ENCODE assay signal across 15 cellular contexts in the genomic region with DNA sequence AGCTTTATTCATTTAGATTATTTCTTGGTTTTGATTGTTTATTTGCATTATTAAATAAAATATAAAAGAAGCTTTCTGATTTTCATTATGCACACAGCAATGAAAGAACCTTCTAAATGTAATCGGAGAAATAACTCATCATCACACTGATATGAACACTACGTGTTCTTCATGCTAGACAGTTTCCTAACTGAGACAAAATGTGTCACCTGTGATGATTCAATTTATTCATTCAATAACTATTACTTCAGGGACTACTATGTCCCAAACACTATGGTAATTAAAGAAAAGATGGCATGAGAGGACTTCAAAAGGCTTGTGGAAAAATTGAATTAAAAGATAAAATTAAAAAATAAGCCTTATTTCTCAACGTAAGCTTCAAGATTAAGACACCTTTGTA.
DNase-seq lines count a peak whose midpoint lies in the region; ATAC-seq lines count a peak whose summit lies in the region.
"Had no signal": no experiment of that assay in that cellular context is flagged by ENCODE, and none has a peak within 500 bp of the region (broad histone marks: within the 10 kb centered on the region; RNA-seq: fewer than 3 reads in every experiment).

No MANE protein-coding gene starts in this region.

- CTCF ChIA-PET in activated CD4-positive, alpha-beta T cell treated with anti-CD3 and anti-CD28 coated beads for 36 hours (lab: Charles Lee), result interaction anchor here (1.2 to 1.3 kb wide), 2 partner anchors 76 to 88 kb away, joined by 3 to 4 read pairs; no protein-coding TSS in a partner anchor

- no peak for DNase-seq in activated CD4-positive, alpha-beta T cell treated with anti-CD3 and anti-CD28 coated beads for 36 hours
- DNase-seq in activated CD4-positive, alpha-beta T cell treated with anti-CD3 and anti-CD28 coated beads for 1 hour, result no peak
- no peak for DNase-seq in activated T-cell treated with anti-CD3 and anti-CD28 coated beads, Interleukin-2, amount 50 U/mL, for 72 hours
- DNase-seq in activated T-cell treated with anti-CD3 and anti-CD28 coated beads, Interleukin-2, amount 50 U/mL, for 1 hour, result no peak
- no peak for DNase-seq in stimulated activated naive CD8-positive, alpha-beta T cell treated with anti-CD3 and anti-CD28 coated beads, Interleukin-15, Interleukin-2, amounts not matched to agents 100 U/mL and 50 U/mL, for 24 hours
- DNase-seq in stimulated activated naive CD8-positive, alpha-beta T cell treated with anti-CD3 and anti-CD28 coated beads, Interleukin-15, amount 100 ng/mL, for 72 hours, result no peak
- DNase-seq in H7, result no peak
- DNase-seq: 8988T; CD4-positive, alpha-beta memory T cell; DMS153; DMS79; GDM1 had no signal

- H3K36me3 Mint-ChIP-seq in activated CD4-positive, alpha-beta T cell treated with anti-CD3 and anti-CD28 coated beads for 36 hours (ENCODE audit: low read depth), result peaks cover 23% of the 10 kb centered on the region
- H3K36me3 Mint-ChIP-seq in activated T-cell treated with anti-CD3 and anti-CD28 coated beads, Interleukin-2, amount 50 U/mL, for 72 hours (ENCODE audit: insufficient read depth in 2 of 2), result peaks cover 15 to 27% of the 10 kb centered on the region in 2 donors

- no peak overlapping the region for H3K4me3 ChIP-seq in H7 (ENCODE audit: insufficient read depth, low read depth, low read length)
- H3K4me3 ChIP-seq: BLaER1, GM23248 had no signal

- H3K9me3 Mint-ChIP-seq in activated CD4-positive, alpha-beta T cell treated with anti-CD3 and anti-CD28 coated beads for 36 hours (ENCODE audit: low read depth), result peaks cover 13% of the 10 kb centered on the region
- H3K9me3 Mint-ChIP-seq in activated T-cell treated with anti-CD3 and anti-CD28 coated beads, Interleukin-2, amount 50 U/mL, for 72 hours, result peaks cover 7 to 11% of the 10 kb centered on the region in 2 donors
- peaks cover 4 to 14% of the 10 kb centered on the region in 2 donors for H3K9me3 Mint-ChIP-seq in stimulated activated naive CD8-positive, alpha-beta T cell treated with anti-CD3 and anti-CD28 coated beads, Interleukin-15, amount 100 ng/mL, for 72 hours

- no peaks in the 10 kb centered on the region for H3K27me3 Mint-ChIP-seq in activated CD4-positive, alpha-beta T cell treated with anti-CD3 and anti-CD28 coated beads for 36 hours
- H3K27me3 Mint-ChIP-seq in activated T-cell treated with anti-CD3 and anti-CD28 coated beads, Interleukin-2, amount 50 U/mL, for 72 hours (ENCODE audit: low read depth), result no peaks in the 10 kb centered on the region
- no peaks in the 10 kb centered on the region for H3K27me3 Mint-ChIP-seq in stimulated activated naive CD8-positive, alpha-beta T cell treated with anti-CD3 and anti-CD28 coated beads, Interleukin-15, amount 100 ng/mL, for 72 hours
- H3K27me3 Mint-ChIP-seq: CD4-positive, alpha-beta memory T cell had no signal

- H3K4me3 Mint-ChIP-seq in activated CD4-positive, alpha-beta T cell treated with anti-CD3 and anti-CD28 coated beads for 36 hours, result no peak overlapping the region
- H3K4me3 Mint-ChIP-seq in activated T-cell treated with anti-CD3 and anti-CD28 coated beads, Interleukin-2, amount 50 U/mL, for 72 hours, result no peak overlapping the region
- no peak overlapping the region for H3K4me3 Mint-ChIP-seq in stimulated activated naive CD8-positive, alpha-beta T cell treated with anti-CD3 and anti-CD28 coated beads, Interleukin-15, amount 100 ng/mL, for 72 hours
- H3K4me3 Mint-ChIP-seq: CD14-positive monocyte; CD4-positive, alpha-beta memory T cell had no signal

- intact Hi-C loops in activated CD4-positive, alpha-beta T cell treated with anti-CD3 and anti-CD28 coated beads for 36 hours (cut with DNase I, micrococcal nuclease), result loop anchor here (1.0 to 5.0 kb wide), 11 partner anchors 67 to 416 kb away; partner anchors contain the start of gene SPEF2 (in 1 of the 2)

- POLR2A ChIA-PET in activated CD4-positive, alpha-beta T cell treated with anti-CD3 and anti-CD28 coated beads for 36 hours (lab: Charles Lee), result no interaction called here

- H3K36me3 ChIP-seq in H7 (replicated peaks; ENCODE audit: control insufficient read depth, insufficient read depth, low read length), result no peaks in the 10 kb centered on the region
- H3K36me3 ChIP-seq: BLaER1 had no signal

- peaks cover 58% of the 10 kb centered on the region for H3K4me1 Mint-ChIP-seq in activated CD4-positive, alpha-beta T cell treated with anti-CD3 and anti-CD28 coated beads for 36 hours
- peaks cover 69% of the 10 kb centered on the region for H3K4me1 Mint-ChIP-seq in activated T-cell treated with anti-CD3 and anti-CD28 coated beads, Interleukin-2, amount 50 U/mL, for 72 hours (ENCODE audit: low read depth)
- H3K4me1 Mint-ChIP-seq in stimulated activated naive CD8-positive, alpha-beta T cell treated with anti-CD3 and anti-CD28 coated beads, Interleukin-15, amount 100 ng/mL, for 72 hours, result peaks cover 36% of the 10 kb centered on the region
- H3K4me1 Mint-ChIP-seq: CD14-positive monocyte had no signal

- H3K27ac Mint-ChIP-seq in activated CD4-positive, alpha-beta T cell treated with anti-CD3 and anti-CD28 coated beads for 36 hours, result no peak overlapping the region
- no peak overlapping the region for H3K27ac Mint-ChIP-seq in activated T-cell treated with anti-CD3 and anti-CD28 coated beads, Interleukin-2, amount 50 U/mL, for 72 hours
- H3K27ac Mint-ChIP-seq in stimulated activated naive CD8-positive, alpha-beta T cell treated with anti-CD3 and anti-CD28 coated beads, Interleukin-15, amount 100 ng/mL, for 72 hours, result no peak overlapping the region
- H3K27ac Mint-ChIP-seq: CD14-positive monocyte; CD4-positive, alpha-beta memory T cell had no signal

- H3K27me3 ChIP-seq in H7 (ENCODE audit: control insufficient read depth, insufficient read depth, low read length), result peaks cover 2% of the 10 kb centered on the region; the same call in 1 of the 2 replicates
- H3K27me3 ChIP-seq: BLaER1 had no signal

- peak; percentile 64 for ATAC-seq in activated CD4-positive, alpha-beta T cell treated with anti-CD3 and anti-CD28 coated beads for 36 hours
- ATAC-seq in activated T-cell treated with anti-CD3 and anti-CD28 coated beads, Interleukin-2, amount 50 U/mL, for 72 hours (replicated peaks in 1 of 2), result peak; percentile 55 to 66
- ATAC-seq in stimulated activated naive CD8-positive, alpha-beta T cell treated with anti-CD3 and anti-CD28 coated beads, Interleukin-15, Interleukin-2, amounts not matched to agents 100 U/mL and 50 U/mL, for 24 hours, result peak; percentile 48
- ATAC-seq in stimulated activated naive CD8-positive, alpha-beta T cell treated with anti-CD3 and anti-CD28 coated beads, Interleukin-15, amount 100 ng/mL, for 72 hours, result no peak
